ENCODE assay signal across 11 cellular contexts in genomic region chr3:48765376-48765775, GRCh38. TPM values are rescaled to one million over a fixed set of nuclear protein-coding genes. Genes with fewer than 3 reads are reported as not detected.
DNase-seq lines count a peak whose midpoint lies in the region; ATAC-seq and TF ChIP-seq lines count a peak whose summit lies in the region.
"Had no signal": no experiment of that assay in that cellular context is flagged by ENCODE, and none has a peak within 500 bp of the region (broad histone marks: within the 10 kb centered on the region; RNA-seq: fewer than 3 reads in every experiment).

No MANE protein-coding gene starts in this region.

- ATAC-seq in HG02588 (IDR thresholded peaks at IDR 0.05; ENCODE audit: unreplicated experiment) (no peak), HG02798 (IDR thresholded peaks at IDR 0.05; ENCODE audit: poor library complexity, unreplicated experiment) (no peak), gastrocnemius medialis (no peak)

- TF ChIP-seq EP300 in transverse colon (IDR thresholded peaks at IDR 0.05; ENCODE audit: low read depth): no peak

- peak; percentile 38 for TF ChIP-seq CTCF in MCF 10A (IDR thresholded peaks at IDR 0.05; ENCODE audit: unreplicated experiment)
- TF ChIP-seq CTCF in breast epithelium (IDR thresholded peaks at IDR 0.05): no peak
- TF ChIP-seq CTCF in RWPE1 (conservative IDR thresholded peaks at IDR 0.05; ENCODE audit: low read depth): peak; percentile 48; the same call in 1 of the 2 replicates
- no peak for TF ChIP-seq CTCF in fibroblast of mammary gland (conservative IDR thresholded peaks at IDR 0.05; ENCODE audit: control insufficient read depth, insufficient read depth, low read depth, low read length)
- peak in 4 of 5 experiments; percentile 13 to 47 (median 26) for TF ChIP-seq CTCF in transverse colon (IDR thresholded peaks at IDR 0.05)
- TF ChIP-seq CTCF in gastrocnemius medialis (IDR thresholded peaks at IDR 0.05 in 4 of 5, conservative IDR thresholded peaks at IDR 0.05 in 1 of 5): peak in 1 of 5 experiments; percentile 23

- H3K27me3 ChIP-seq in breast epithelium: no peaks in the 10 kb centered on the region
- no peaks in the 10 kb centered on the region for H3K27me3 ChIP-seq in transverse colon
- H3K27me3 ChIP-seq in gastrocnemius medialis: no peaks in the 10 kb centered on the region

- no TSS peak for BruUV-seq in MCF 10A (replicated peaks; lab: Mats Ljungman, UMichigan)

- H3K4me3 Mint-ChIP-seq in MCF 10A (ENCODE audit: unreplicated experiment): no peak overlapping the region

- H3K4me1 Mint-ChIP-seq in MCF 10A (ENCODE audit: insufficient read depth, unreplicated experiment): no peaks in the 10 kb centered on the region

- in situ Hi-C loops in transverse colon (cut with MboI; ENCODE audit: low pct_ligation_motif_present in 1 of 4, low pct_unique_long_range_greater_than_20kb in 1 of 4, low sequenced_read_pairs in 3 of 4): no loop called here
- in situ Hi-C loops in gastrocnemius medialis (cut with MboI; ENCODE audit: low sequenced_read_pairs in 4 of 4): no loop called here

- TF ChIP-seq POLR2A in breast epithelium (IDR thresholded peaks at IDR 0.05) (no peak), transverse colon (IDR thresholded peaks at IDR 0.05) (no peak), gastrocnemius medialis (IDR thresholded peaks at IDR 0.05) (no peak)

- peak; percentile 36 for DNase-seq in MCF 10A (ENCODE audit: unreplicated experiment)
- DNase-seq in breast epithelium (ENCODE audit: low spot score in 2 of 2): no peak
- DNase-seq in RWPE1 (ENCODE audit: low spot score): peak; percentile 28
- peak; percentile 22 for DNase-seq in fibroblast of mammary gland (ENCODE audit: low read depth)
- DNase-seq in transverse colon: no peak
- no peak for DNase-seq in gastrocnemius medialis
- DNase-seq: activated naive CD4-positive, alpha-beta T cell; NCI-H1694 had no signal

- POLR2A ChIA-PET in MCF 10A (lab: Yijun Ruan, JAX): interaction anchor here (0.5 to 0.6 kb wide), 3 partner anchors 32 to 123 kb away, joined by 3 to 5 read pairs (median 3); no protein-coding TSS in a partner anchor
- POLR2A ChIA-PET in RWPE1 (lab: Yijun Ruan, JAX; ENCODE audit: low non-redundant PET): no interaction called here

- H3K4me1 ChIP-seq in breast epithelium: no peaks in the 10 kb centered on the region
- H3K4me1 ChIP-seq in transverse colon: no peaks in the 10 kb centered on the region
- H3K4me1 ChIP-seq in gastrocnemius medialis: no peaks in the 10 kb centered on the region

- intact Hi-C loops in MCF 10A (cut with micrococcal nuclease): loop anchor here (5.0 kb wide), 1 partner anchor 78 kb away; the partner anchor contains the start of gene NCKIPSD
- intact Hi-C loops in breast epithelium (cut with DNase I; ENCODE audit: low total_unique reads): no loop called here
- intact Hi-C loops in transverse colon (cut with DNase I; ENCODE audit: low total_unique reads): no loop called here
- intact Hi-C loops in gastrocnemius medialis (cut with DNase I; ENCODE audit: low total_unique reads): no loop called here

- 50% methylated on average over 1 of the region's 1 CpG; no CpG with 5 or more reads in 1 of the 2 donors for WGBS in transverse colon (ENCODE audit: low coverage in 1 of 2), 2 donors

- peaks cover 52% of the 10 kb centered on the region for H3K36me3 Mint-ChIP-seq in MCF 10A (ENCODE audit: insufficient read depth, unreplicated experiment)

- H3K9me3 ChIP-seq in breast epithelium: no peaks in the 10 kb centered on the region
- no peaks in the 10 kb centered on the region for H3K9me3 ChIP-seq in transverse colon
- no peaks in the 10 kb centered on the region for H3K9me3 ChIP-seq in gastrocnemius medialis

- no peak overlapping the region for H3K4me3 ChIP-seq in breast epithelium
- H3K4me3 ChIP-seq in fibroblast of mammary gland (ENCODE audit: control insufficient read depth, low read depth, low read length): no peak overlapping the region
- H3K4me3 ChIP-seq in transverse colon: no peak overlapping the region
- no peak overlapping the region for H3K4me3 ChIP-seq in gastrocnemius medialis

- CTCF ChIA-PET in MCF 10A (lab: Yijun Ruan, JAX) (interaction anchor here (0.5 to 1.6 kb wide), 10 partner anchors 11 to 323 kb away, joined by 3 to 7 read pairs (median 4); partner anchors contain the start of genes ARIH2 and SLC26A6), RWPE1 (lab: Yijun Ruan, JAX) (interaction anchor here (0.7 kb wide), 1 partner anchor 524 kb away, joined by 3 read pairs; no protein-coding TSS in a partner anchor)

- H3K27ac Mint-ChIP-seq in MCF 10A (ENCODE audit: low read depth, unreplicated experiment): no peak overlapping the region

- H3K36me3 ChIP-seq in breast epithelium (no peaks in the 10 kb centered on the region), transverse colon (peaks cover 0 to 18% (median 7%) of the 10 kb centered on the region in 4 donors), gastrocnemius medialis (peaks cover 0 to 35% of the 10 kb centered on the region in 2 donors)

- H3K27ac ChIP-seq in breast epithelium: no peak overlapping the region
- no peak overlapping the region for H3K27ac ChIP-seq in RWPE1
- H3K27ac ChIP-seq in transverse colon: no peak overlapping the region
- H3K27ac ChIP-seq in gastrocnemius medialis: no peak overlapping the region

- no peaks in the 10 kb centered on the region for H3K27me3 Mint-ChIP-seq in MCF 10A (ENCODE audit: insufficient read depth, unreplicated experiment)
- H3K27me3 Mint-ChIP-seq: CD4-positive, alpha-beta memory T cell had no signal

- no peaks in the 10 kb centered on the region for H3K9me3 Mint-ChIP-seq in MCF 10A (ENCODE audit: unreplicated experiment)
- H3K9me3 Mint-ChIP-seq: CD4-positive, alpha-beta memory T cell had no signal

RNA-seq across cellular contexts. Expression of gene IP6K2, which starts 48.4 kb away (rescaled TPM):
- total RNA-seq in MCF 10A (2022): 99.3 and 117 TPM in 2 replicates
- total RNA-seq in breast epithelium: 100 to 1,000 TPM in 2 of 3 donors, 10 to 100 TPM in 1; 84.0 to 185 (median 126) TPM
- 100 to 1,000 TPM; 169 to 255 (median 225) TPM for total RNA-seq in transverse colon
- total RNA-seq in gastrocnemius medialis: 10 to 100 TPM; 16.9 to 31.8 (median 22.0) TPM

Comparison
In these comparisons a context has a peak if more than half of its experiments do, and no peak if none do; other contexts are left out.
1. DNase-seq: peak in MCF 10A (single experiment), RWPE1 (single experiment) and fibroblast of mammary gland (single experiment); none in breast epithelium (0 of 2), transverse colon (single experiment) and gastrocnemius medialis (0 of 2).
2. CTCF ChIP-seq: peak in MCF 10A (single experiment), RWPE1 (single experiment) and transverse colon (4 of 5); none in breast epithelium (0 of 3) and fibroblast of mammary gland (single experiment).